22 cellular contexts compared by ENCODE assay signal in the genomic region with DNA sequence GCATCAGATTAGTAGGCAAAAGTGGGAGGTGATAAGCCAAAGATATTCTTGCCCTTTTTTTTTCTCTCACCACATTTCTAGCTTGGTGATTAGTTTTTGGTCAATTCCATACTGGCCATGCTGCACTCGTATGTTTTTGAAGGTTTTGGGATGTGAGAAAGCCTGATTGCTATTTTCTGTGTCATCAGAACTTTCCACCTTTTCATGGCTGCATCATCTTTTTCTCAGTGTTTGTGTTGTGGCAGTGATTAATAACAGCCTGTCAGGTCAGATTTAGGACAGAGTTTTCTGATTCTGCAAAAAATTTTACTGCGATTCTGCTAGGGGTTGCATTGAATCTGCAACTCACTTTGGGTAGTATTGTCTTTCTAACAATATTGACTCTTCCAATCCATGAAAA. TPM values are rescaled to one million over a fixed set of nuclear protein-coding genes. Genes with fewer than 3 reads are reported as not detected.
DNase-seq lines count a peak whose midpoint lies in the region; ATAC-seq, FAIRE-seq and TF ChIP-seq lines count a peak whose summit lies in the region.
"Had no signal": no experiment of that assay in that cellular context is flagged by ENCODE, and none has a peak within 500 bp of the region (broad histone marks: within the 10 kb centered on the region; RNA-seq: fewer than 3 reads in every experiment).

No MANE protein-coding gene starts in this region.

- H3K9me3 Mint-ChIP-seq in HFFc6, result no peaks in the 10 kb centered on the region
- peaks cover 17% of the 10 kb centered on the region for H3K9me3 Mint-ChIP-seq in astrocyte (ENCODE audit: unreplicated experiment)

- H3K9me3 ChIP-seq in astrocyte (ENCODE audit: insufficient read depth, low read depth, low read length), result no peaks in the 10 kb centered on the region

- CTCF ChIA-PET in RWPE1 (lab: Yijun Ruan, JAX), result no interaction called here

- no peaks in the 10 kb centered on the region for H3K36me3 ChIP-seq in astrocyte (ENCODE audit: insufficient read depth, low read length)

- H3K27me3 Mint-ChIP-seq in HFFc6 (ENCODE audit: insufficient read depth) (peaks cover 2% of the 10 kb centered on the region; the same call in 1 of the 2 replicates), astrocyte (ENCODE audit: low read depth, unreplicated experiment) (no peaks in the 10 kb centered on the region)

- H3K4me1 Mint-ChIP-seq in HFFc6 (ENCODE audit: low read depth) (peaks cover 58% of the 10 kb centered on the region), astrocyte (ENCODE audit: low read depth, unreplicated experiment) (no peaks in the 10 kb centered on the region)
- H3K4me1 Mint-ChIP-seq: CD8-positive, alpha-beta memory T cell had no signal

- no peak for FAIRE-seq in astrocyte (lab: Jason Lieb, UNC)

- DNase-seq in EH (ENCODE audit: low read depth) (peak; percentile 63), HFFc6 (peak; percentile 11), astrocyte (ENCODE audit: low read depth) (peak; percentile 14), iris pigment epithelial cell (ENCODE audit: low read depth) (peak; percentile 25), NCI-H1048 (lab: John Stamatoyannopoulos, UW) (no peak), RWPE1 (ENCODE audit: low spot score) (no peak), NCI-H1105 (lab: John Stamatoyannopoulos, UW) (no peak)
- DNase-seq: ACHN; C1 segment of cervical spinal cord; Calu3; CD8-positive, alpha-beta memory T cell; DMS153; GF-D8; H7; NCI-H1694 treated with DMSO at 0.1 percent for 48 hours; NCI-H2081 treated with DMSO at 0.1 percent for 48 hours; NCI-H2171 treated with DMSO at 0.1 percent for 48 hours; NCI-H446; T-helper 1 cell had no signal

- no peaks in the 10 kb centered on the region for H4K20me1 ChIP-seq in astrocyte (ENCODE audit: insufficient read depth, low read length)

- H3K27ac ChIP-seq in astrocyte (ENCODE audit: low read depth, low read length), result no peak overlapping the region
- no peak overlapping the region for H3K27ac ChIP-seq in RWPE1
- H3K27ac ChIP-seq: KMS-11 had no signal

- peaks cover 10% of the 10 kb centered on the region for H3K4me1 ChIP-seq in astrocyte (ENCODE audit: insufficient read depth, low read length)

- POLR2A ChIA-PET in RWPE1 (lab: Yijun Ruan, JAX; ENCODE audit: low non-redundant PET), result no interaction called here

- H3K36me3 Mint-ChIP-seq in HFFc6 (ENCODE audit: low read depth) (no peaks in the 10 kb centered on the region; the same call in 1 of the 2 replicates), astrocyte (ENCODE audit: low read depth, unreplicated experiment) (no peaks in the 10 kb centered on the region)
- H3K36me3 Mint-ChIP-seq: CD8-positive, alpha-beta memory T cell had no signal

- H3K79me2 ChIP-seq in astrocyte (ENCODE audit: insufficient read depth, low read length), result no peaks in the 10 kb centered on the region

- H2AFZ ChIP-seq in astrocyte (ENCODE audit: low read depth, low read length), result no peak overlapping the region

- TF ChIP-seq CTCF in HFFc6 (IDR thresholded peaks at IDR 0.05) (no peak), astrocyte (IDR thresholded peaks at IDR 0.05; ENCODE audit: insufficient read depth, low read depth, low read length) (no peak), RWPE1 (conservative IDR thresholded peaks at IDR 0.05; ENCODE audit: low read depth) (no peak)

- H3K4me2 ChIP-seq in astrocyte (ENCODE audit: low read length), result no peak overlapping the region
- H3K4me2 ChIP-seq: KMS-11 had no signal

- H3K4me3 Mint-ChIP-seq in HFFc6, result no peak overlapping the region
- H3K4me3 Mint-ChIP-seq in astrocyte (ENCODE audit: unreplicated experiment), result no peak overlapping the region
- H3K4me3 Mint-ChIP-seq: CD8-positive, alpha-beta memory T cell had no signal

- no peak overlapping the region for H3K9ac ChIP-seq in astrocyte (ENCODE audit: low read length)
- H3K9ac ChIP-seq: KMS-11 had no signal

- H3K27ac Mint-ChIP-seq in HFFc6, result no peak overlapping the region; the same call in 1 of the 2 replicates
- no peak overlapping the region for H3K27ac Mint-ChIP-seq in astrocyte (ENCODE audit: unreplicated experiment)

- H3K4me3 ChIP-seq in astrocyte (ENCODE audit: insufficient read depth, low read depth, low read length), result no peak overlapping the region

- no peaks in the 10 kb centered on the region for H3K27me3 ChIP-seq in astrocyte (ENCODE audit: insufficient read depth, low read length)

- ATAC-seq in HG03139 (IDR thresholded peaks at IDR 0.05; ENCODE audit: unreplicated experiment), result no peak

RNA-seq across cellular contexts. Expression of gene PSG1, which starts 32.9 kb away (rescaled TPM):
- 10 to 100 TPM in 1 of 6 experiments, 1 to 10 TPM in 5; 4.3 to 10.5 (median 8.6) TPM for total RNA-seq in HFFc6 (2021; fragmentation: NEBNext Ultra II Directional; extraction: Animal tissue kit (Norgen Biotek cat#: 25700))
- total RNA-seq in astrocyte, result 0.52 and 1.0 TPM in 2 replicates
- total RNA-seq: Calu3; CD8-positive, alpha-beta memory T cell; H7; HT-29 had no signal

Comparison
In these comparisons a context has a peak if more than half of its experiments do, and no peak if none do; other contexts are left out.
1. DNase-seq: peak in EH (single experiment), HFFc6 (single experiment), astrocyte (single experiment) and iris pigment epithelial cell (single experiment); none in NCI-H1048 (single experiment), RWPE1 (single experiment) and NCI-H1105 (single experiment).